In genomic region chr4:138868562-138868961, GRCh38 we compare ENCODE assay signal across 20 cellular contexts.
"Had no signal": no experiment of that assay in that cellular context is flagged by ENCODE, and none has a peak within 500 bp of the region (broad histone marks: within the 10 kb centered on the region; RNA-seq: fewer than 3 reads in every experiment).

No MANE protein-coding gene starts in this region.

- H3K4me1 ChIP-seq: ascending aorta, pancreas, vagina had no signal

- DNase-seq: activated CD4-positive, alpha-beta T cell treated with anti-CD3 and anti-CD28 coated beads for 1 hour; activated CD4-positive, alpha-beta T cell treated with anti-CD3 and anti-CD28 coated beads, Interleukin-2, amount 50 U/mL, for 48 hours; activated CD8-positive, alpha-beta memory T cell treated with anti-CD3 and anti-CD28 coated beads, Interleukin-2, amount 10 ng/mL, durations not matched to agents 7 days and 5 days; activated naive CD4-positive, alpha-beta T cell treated with anti-CD3 and anti-CD28 coated beads for 36 hours; activated naive CD8-positive, alpha-beta T cell treated with anti-CD3 and anti-CD28 coated beads, Interleukin-2, amount 50 U/mL, for 24 hours; activated T-cell treated with anti-CD3 and anti-CD28 coated beads, Interleukin-2, amount 50 U/mL, for 1 hour; foreskin keratinocyte; left cardiac atrium; lower lobe of right lung; pancreas; stimulated activated CD4-positive, alpha-beta T cell treated with anti-CD3 and anti-CD28 coated beads, Interleukin-4, amount 100 ng/mL, for 1 hour; stimulated activated naive B cell treated with anti-CD40 and anti-IgM and Interleukin-4, amounts not matched to agents 10 μg/mL and 1 μg/mL and 100 μg/mL, for 72 hours; substantia nigra; T-cell had no signal

- H3K27ac ChIP-seq: ascending aorta, cardiac muscle cell, foreskin keratinocyte, lower lobe of right lung, pancreas, tibial nerve, vagina, VCaP had no signal

- H3K27me3 ChIP-seq: ascending aorta, cardiac muscle cell, foreskin keratinocyte, pancreas, tibial nerve, vagina had no signal

- H3K9me3 ChIP-seq: ascending aorta, lower lobe of right lung, pancreas, tibial nerve, vagina had no signal

- H3K4me3 ChIP-seq: ascending aorta, cardiac muscle cell, lower lobe of right lung, pancreas, tibial nerve, vagina had no signal

- H3K36me3 ChIP-seq: ascending aorta, cardiac muscle cell, lower lobe of right lung, pancreas, tibial nerve, vagina had no signal

- ATAC-seq: activated CD8-positive, alpha-beta memory T cell treated with anti-CD3 and anti-CD28 coated beads, Interleukin-2, amount 10 ng/mL, durations not matched to agents 7 days and 5 days; activated naive CD8-positive, alpha-beta T cell treated with anti-CD3 and anti-CD28 coated beads, Interleukin-2, amount 50 U/mL, for 24 hours; esophagus mucosa; foreskin keratinocyte; lower lobe of right lung; pancreas; stimulated activated naive B cell treated with anti-CD40 and anti-IgM and Interleukin-4, amounts not matched to agents 10 μg/mL and 1 μg/mL and 100 μg/mL, for 72 hours; T-cell had no signal
